13 cellular contexts compared by ENCODE assay signal in genomic region chr13:80055804-80056203, GRCh38.
"Had no signal": no experiment of that assay in that cellular context is flagged by ENCODE, and none has a peak within 500 bp of the region (broad histone marks: within the 10 kb centered on the region; RNA-seq: fewer than 3 reads in every experiment).

No MANE protein-coding gene starts in this region.

- ATAC-seq: gastrocnemius medialis; heart left ventricle; naive thymus-derived CD4-positive, alpha-beta T cell; stimulated activated naive B cell treated with anti-CD40 and anti-IgM and Interleukin-4, amounts not matched to agents 10 μg/mL and 1 μg/mL and 100 μg/mL, for 72 hours had no signal

- H3K27me3 ChIP-seq: gastrocnemius medialis, heart left ventricle, tibial artery, uterus had no signal

- H3K9me3 ChIP-seq: gastrocnemius medialis, heart left ventricle, tibial artery, uterus had no signal

- H2AFZ ChIP-seq: parathyroid adenoma had no signal

- H3K36me3 ChIP-seq: gastrocnemius medialis, heart left ventricle, tibial artery, uterus had no signal

- H3K4me3 ChIP-seq: coronary artery, gastrocnemius medialis, heart left ventricle, tibial artery, uterus had no signal

- H3K4me1 ChIP-seq: gastrocnemius medialis, heart left ventricle, parathyroid adenoma, tibial artery, uterus had no signal

- DNase-seq: activated CD4-positive, alpha-beta T cell treated with anti-CD3 and anti-CD28 coated beads for 36 hours; activated CD4-positive, alpha-beta T cell treated with anti-CD3 and anti-CD28 coated beads, Interleukin-2, amount 50 U/mL, for 48 hours; central memory CD4-positive, alpha-beta T cell; gastrocnemius medialis; heart left ventricle; mesenchymal stem cell; naive thymus-derived CD4-positive, alpha-beta T cell; stimulated activated naive B cell treated with anti-CD40 and anti-IgM and Interleukin-4, amounts not matched to agents 10 μg/mL and 1 μg/mL and 100 μg/mL, for 72 hours; SW 1271; tibial artery; uterus had no signal
